In the genomic region with DNA sequence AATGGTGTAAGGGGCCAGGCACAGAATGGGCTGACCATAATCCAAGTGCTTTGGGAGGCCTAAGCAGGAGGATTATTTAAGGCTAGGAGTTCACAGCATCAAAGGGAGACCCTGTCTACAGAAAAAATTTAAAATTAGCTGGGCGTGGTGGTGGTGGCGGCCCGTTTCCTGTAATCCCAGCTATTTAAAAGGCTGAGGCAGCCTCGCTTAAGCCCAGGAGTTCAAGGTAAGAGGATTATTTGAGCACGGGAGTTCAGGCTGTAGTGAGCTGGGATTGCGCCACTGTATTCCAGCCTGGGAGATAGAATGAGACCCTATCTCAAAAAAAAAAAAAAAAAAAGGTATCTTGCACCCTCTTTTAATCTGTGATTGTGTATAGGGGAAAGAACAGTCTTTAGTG, we compare ENCODE assay signal across 12 cellular contexts. TPM values are rescaled to one million over a fixed set of nuclear protein-coding genes. Genes with fewer than 3 reads are reported as not detected.
DNase-seq lines count a peak whose midpoint lies in the region; ATAC-seq, FAIRE-seq and TF ChIP-seq lines count a peak whose summit lies in the region.
"Had no signal": no experiment of that assay in that cellular context is flagged by ENCODE, and none has a peak within 500 bp of the region (broad histone marks: within the 10 kb centered on the region; RNA-seq: fewer than 3 reads in every experiment).

No MANE protein-coding gene starts in this region.

- H3K79me2 ChIP-seq in HepG2 (ENCODE audit: insufficient read depth, low read length): peaks cover 28% of the 10 kb centered on the region

- TF ChIP-seq CTCF in HepG2 (CRISPR knock-in tag; IDR thresholded peaks at IDR 0.05) (no peak), right lobe of liver (IDR thresholded peaks at IDR 0.05) (no peak)

- H3K4me3 ChIP-seq in HepG2 (replicated peaks in 1 of 3; ENCODE audit: insufficient read depth in 1 of 3, low read depth in 2 of 3, low read length in 3 of 3) (peak overlapping the region; percentile 90 to 95 (median 93); a peak in 4 of 6 replicates), right lobe of liver (no peak overlapping the region), iPS-18a (ENCODE audit: low read length) (peak overlapping the region; percentile 98), MG63 (no peak overlapping the region; the same call in 1 of the 2 replicates)

- CTCF ChIA-PET in HepG2 (lab: Yijun Ruan, JAX; ENCODE audit: low intra/inter-chr PET ratio, low total read pairs): no interaction called here
- CTCF ChIA-PET in activated CD4-positive, alpha-beta memory T cell treated with anti-CD3 and anti-CD28 coated beads, Interleukin-2, amount 10 ng/mL, durations not matched to agents 7 days and 5 days (lab: Charles Lee): interaction anchor here (0.6 to 3.3 kb wide), 5 partner anchors 31 to 603 kb away, joined by 3 to 17 read pairs (median 3); no protein-coding TSS in a partner anchor

- peak overlapping the region; percentile 58; the same call in 1 of the 2 replicates for H3K9ac ChIP-seq in HepG2 (ENCODE audit: insufficient read depth, low read depth, low read length)
- no peak overlapping the region for H3K9ac ChIP-seq in iPS-18a (ENCODE audit: low read length)

- POLR2A ChIA-PET in HepG2 (lab: Yijun Ruan, JAX): interaction anchor here (0.7 to 5.8 kb wide), 4 partner anchors 9 to 112 kb away, joined by 3 to 120 read pairs (median 8); a partner anchor contains a TSS
- POLR2A ChIA-PET in activated CD4-positive, alpha-beta memory T cell treated with anti-CD3 and anti-CD28 coated beads, Interleukin-2, amount 10 ng/mL, durations not matched to agents 7 days and 5 days (lab: Charles Lee): interaction anchor here (1.9 to 3.5 kb wide), 2 partner anchors 25 to 30 kb away, joined by 16 to 69 read pairs; a partner anchor contains a TSS

- peaks cover 48% of the 10 kb centered on the region for H3K36me3 Mint-ChIP-seq in activated CD4-positive, alpha-beta memory T cell treated with anti-CD3 and anti-CD28 coated beads, Interleukin-2, amount 10 ng/mL, durations not matched to agents 7 days and 5 days (ENCODE audit: low read depth)

- peaks cover 2 to 9% of the 10 kb centered on the region in 2 experiments; a peak in 2 of 5 replicates for H3K36me3 ChIP-seq in HepG2 (replicated peaks in 1 of 2; ENCODE audit: control insufficient read depth in 1 of 2, insufficient read depth in 2 of 2, low read length in 2 of 2)
- peaks cover 0 to 26% (median under 1%) of the 10 kb centered on the region in 4 donors for H3K36me3 ChIP-seq in right lobe of liver
- H3K36me3 ChIP-seq in iPS-18a (ENCODE audit: control insufficient read depth, low read depth, low read length): peaks cover 27% of the 10 kb centered on the region
- peaks cover 12% of the 10 kb centered on the region for H3K36me3 ChIP-seq in MG63

- intact Hi-C loops in HepG2 (cut with micrococcal nuclease; ENCODE audit: unreplicated experiment) (no loop called here), right lobe of liver (cut with DNase I) (no loop called here)

- TF ChIP-seq EP300 in HepG2 (IDR thresholded peaks at IDR 0.05; ENCODE audit: low read depth in 2 of 2, low read length in 2 of 2): no peak
- TF ChIP-seq EP300 in HepG2 (CRISPR knock-in tag; IDR thresholded peaks at IDR 0.05; ENCODE audit: borderline replicate concordance): no peak

- H3K4me1 Mint-ChIP-seq in activated CD4-positive, alpha-beta memory T cell treated with anti-CD3 and anti-CD28 coated beads, Interleukin-2, amount 10 ng/mL, durations not matched to agents 7 days and 5 days: peaks cover 59% of the 10 kb centered on the region

- in situ Hi-C loops in HepG2 (cut with HindIII; ENCODE audit: extremely low pct_ligation_motif_present, low pct_unique_long_range_greater_than_20kb): no loop called here

- FAIRE-seq in HepG2 (lab: Jason Lieb, UNC): no peak
- FAIRE-seq: D721Med, TTC549 had no signal

- peaks cover 44% of the 10 kb centered on the region for H3K4me1 ChIP-seq in HepG2 (ENCODE audit: insufficient read depth, low read length)
- peaks cover 0 to 25% (median 4%) of the 10 kb centered on the region in 4 donors for H3K4me1 ChIP-seq in right lobe of liver
- peaks cover 5% of the 10 kb centered on the region for H3K4me1 ChIP-seq in iPS-18a (ENCODE audit: control insufficient read depth, low read depth, low read length)

- BruUV-seq in HepG2 (replicated peaks; lab: Mats Ljungman, UMichigan): no TSS peak

- ATAC-seq in HepG2 (no peak), right lobe of liver (no peak), HG03565 (IDR thresholded peaks at IDR 0.05; ENCODE audit: unreplicated experiment) (no peak)
- ATAC-seq: heart left ventricle had no signal

- 22% methylated on average over 6 of the region's 6 CpGs for WGBS in HepG2 (ENCODE audit: low lambda C conversion rate)
- WGBS in right lobe of liver (ENCODE audit: insufficient coverage, low coverage, low lambda C conversion rate, missing lambda C conversion rate): 47% methylated on average over 6 of the region's 6 CpGs

- H3K9me3 Mint-ChIP-seq in activated CD4-positive, alpha-beta memory T cell treated with anti-CD3 and anti-CD28 coated beads, Interleukin-2, amount 10 ng/mL, durations not matched to agents 7 days and 5 days: no peaks in the 10 kb centered on the region

- DNase-seq in HepG2 (ENCODE audit: low spot score): peak; percentile 53
- DNase-seq in right lobe of liver: no peak
- no peak for DNase-seq in activated CD4-positive, alpha-beta memory T cell treated with anti-CD3 and anti-CD28 coated beads, Interleukin-2, amount 10 ng/mL, durations not matched to agents 7 days and 5 days
- no peak for DNase-seq in MG63
- DNase-seq in NCI-H345 (lab: John Stamatoyannopoulos, UW): no peak
- DNase-seq in COLO668 (lab: John Stamatoyannopoulos, UW; ENCODE audit: unreplicated experiment): no peak
- DNase-seq: aorta, heart left ventricle had no signal

- H3K9me3 ChIP-seq in HepG2 (ENCODE audit: low read length) (no peaks in the 10 kb centered on the region), right lobe of liver (no peaks in the 10 kb centered on the region), iPS-18a (ENCODE audit: control insufficient read depth, low read depth, low read length) (no peaks in the 10 kb centered on the region), MG63 (no peaks in the 10 kb centered on the region)
- H3K9me3 ChIP-seq: heart left ventricle had no signal

- TF ChIP-seq POLR2A in HepG2 (IDR thresholded peaks at IDR 0.05; ENCODE audit: insufficient read depth in 1 of 2, low read depth in 2 of 2, low read length in 2 of 2) (no peak), right lobe of liver (IDR thresholded peaks at IDR 0.05) (no peak)

- peak overlapping the region; percentile 93 for H3K27ac Mint-ChIP-seq in activated CD4-positive, alpha-beta memory T cell treated with anti-CD3 and anti-CD28 coated beads, Interleukin-2, amount 10 ng/mL, durations not matched to agents 7 days and 5 days

- peaks cover 7% of the 10 kb centered on the region for H4K20me1 ChIP-seq in HepG2 (ENCODE audit: insufficient read depth, low read length)

- H3K4me3 Mint-ChIP-seq in activated CD4-positive, alpha-beta memory T cell treated with anti-CD3 and anti-CD28 coated beads, Interleukin-2, amount 10 ng/mL, durations not matched to agents 7 days and 5 days: peak overlapping the region; percentile 89

- no peak overlapping the region for H2AFZ ChIP-seq in HepG2 (ENCODE audit: low read length)

- TF ChIP-seq RAD21 in HepG2 (CRISPR knock-in tag; IDR thresholded peaks at IDR 0.05): no peak

- no peaks in the 10 kb centered on the region; a peak in 1 of 5 replicates for H3K27me3 ChIP-seq in HepG2 (ENCODE audit: control insufficient read depth in 1 of 2, insufficient read depth in 2 of 2, low read length in 2 of 2)
- no peaks in the 10 kb centered on the region for H3K27me3 ChIP-seq in right lobe of liver
- H3K27me3 ChIP-seq in iPS-18a (ENCODE audit: control insufficient read depth, insufficient read depth, low read length): no peaks in the 10 kb centered on the region
- no peaks in the 10 kb centered on the region for H3K27me3 ChIP-seq in MG63
- H3K27me3 ChIP-seq: heart left ventricle had no signal

- peak overlapping the region; percentile 73 for H3K27ac ChIP-seq in HepG2 (ENCODE audit: extremely low read length, insufficient read depth, low read length)
- H3K27ac ChIP-seq in right lobe of liver: no peak overlapping the region
- H3K27ac ChIP-seq in iPS-18a (ENCODE audit: low read length): no peak overlapping the region

- no peaks in the 10 kb centered on the region for H3K27me3 Mint-ChIP-seq in activated CD4-positive, alpha-beta memory T cell treated with anti-CD3 and anti-CD28 coated beads, Interleukin-2, amount 10 ng/mL, durations not matched to agents 7 days and 5 days

- H3K4me2 ChIP-seq in HepG2 (ENCODE audit: low read depth, low read length): peak overlapping the region; percentile 79

RNA-seq across cellular contexts. Expression of a gene that starts 1.9 kb away (rescaled TPM):
- total RNA-seq in HepG2 (2016; rRNA removed; fragmentation: Illumina TruSeq; extraction: Trizol) (486 and 510 TPM in 2 replicates), right lobe of liver (100 to 1,000 TPM in 2 of 6 experiments, 10 to 100 TPM in 4; 64.8 to 182 (median 80.1) TPM)
- 913 and 1,296 TPM in 2 replicates for total RNA-seq in HepG2 (2016; cell fraction: cytosol; rRNA removed; fragmentation: Illumina TruSeq; extraction: Trizol; ENCODE audit: low read depth)
- total RNA-seq in HepG2 (2016; cell fraction: insoluble cytoplasmic fraction; rRNA removed; fragmentation: Illumina TruSeq; extraction: Trizol): 511 and 522 TPM in 2 replicates
- 763 and 886 TPM in 2 replicates for total RNA-seq in HepG2 (2016; cell fraction: membrane; rRNA removed; fragmentation: Illumina TruSeq; extraction: Trizol)
- 177 and 187 TPM in 2 replicates for total RNA-seq in HepG2 (2016; cell fraction: nucleus; rRNA removed; fragmentation: Illumina TruSeq; extraction: Trizol)
- 80.9 and 100 TPM in 2 replicates for polyA plus RNA-seq in HepG2 (2011; rRNA removed)
- 69.9 and 96.6 TPM in 2 replicates for polyA plus RNA-seq in HepG2 (2011; cell fraction: cytosol; rRNA removed)
- polyA plus RNA-seq in HepG2 (2011; cell fraction: nucleus; rRNA removed): 23.2 and 42.0 TPM in 2 replicates
- 194 and 244 TPM in 2 replicates for polyA plus RNA-seq in HepG2 (2012)
- polyA plus RNA-seq in HepG2 (2016; cell fraction: cytosol; fragmentation: Illumina TruSeq; extraction: Trizol; ENCODE audit: low read depth): 1,200 and 1,620 TPM in 2 replicates
- 517 and 532 TPM in 2 replicates for polyA plus RNA-seq in HepG2 (2016; cell fraction: insoluble cytoplasmic fraction; fragmentation: Illumina TruSeq; extraction: Trizol; ENCODE audit: low read depth)
- 742 and 956 TPM in 2 replicates for polyA plus RNA-seq in HepG2 (2016; cell fraction: membrane; fragmentation: Illumina TruSeq; extraction: Trizol; ENCODE audit: low read depth)
- 336 and 389 TPM in 2 replicates for polyA plus RNA-seq in HepG2 (2016; cell fraction: nucleus; fragmentation: Illumina TruSeq; extraction: Trizol; ENCODE audit: insufficient read depth, low read depth)
- polyA minus RNA-seq in HepG2 (2011; rRNA and poly(A)+ RNA removed; ENCODE audit: low replicate concordance): 4.4 and 15.7 TPM in 2 replicates
- polyA minus RNA-seq in HepG2 (2011; cell fraction: cytosol; rRNA and poly(A)+ RNA removed): 18.7 and 23.2 TPM in 2 replicates
- polyA minus RNA-seq in HepG2 (2011; cell fraction: nucleus; rRNA and poly(A)+ RNA removed): 18.4 and 25.9 TPM in 2 replicates
- 100 to 1,000 TPM; 240 to 241 TPM for total RNA-seq in activated CD4-positive, alpha-beta memory T cell treated with anti-CD3 and anti-CD28 coated beads, Interleukin-2, amount 10 ng/mL, durations not matched to agents 7 days and 5 days
- 316 and 348 TPM in 2 replicates for total RNA-seq in MG63 (2014; rRNA removed; shearing (Covaris generic); ENCODE audit: low replicate concordance)

RNA-seq across cellular contexts. Expression of a gene that starts 2.0 kb away (rescaled TPM):
- 29.4 and 38.3 TPM in 2 replicates for total RNA-seq in HepG2 (2016; rRNA removed; fragmentation: Illumina TruSeq; extraction: Trizol)
- total RNA-seq in HepG2 (2016; cell fraction: cytosol; rRNA removed; fragmentation: Illumina TruSeq; extraction: Trizol; ENCODE audit: low read depth): 7.6 and 8.2 TPM in 2 replicates
- 33.5 and 38.7 TPM in 2 replicates for total RNA-seq in HepG2 (2016; cell fraction: insoluble cytoplasmic fraction; rRNA removed; fragmentation: Illumina TruSeq; extraction: Trizol)
- 12.2 and 12.5 TPM in 2 replicates for total RNA-seq in HepG2 (2016; cell fraction: membrane; rRNA removed; fragmentation: Illumina TruSeq; extraction: Trizol)
- 12.4 and 13.6 TPM in 2 replicates for total RNA-seq in HepG2 (2016; cell fraction: nucleus; rRNA removed; fragmentation: Illumina TruSeq; extraction: Trizol)
- polyA plus RNA-seq in HepG2 (2011; rRNA removed): 15.5 and 18.1 TPM in 2 replicates
- polyA plus RNA-seq in HepG2 (2011; cell fraction: cytosol; rRNA removed): 16.8 and 19.2 TPM in 2 replicates
- polyA plus RNA-seq in HepG2 (2011; cell fraction: nucleus; rRNA removed): 6.5 and 8.5 TPM in 2 replicates
- polyA plus RNA-seq in HepG2 (2012): 8.4 and 9.8 TPM in 2 replicates
- 3.9 and 4.9 TPM in 2 replicates for polyA plus RNA-seq in HepG2 (2016; cell fraction: cytosol; fragmentation: Illumina TruSeq; extraction: Trizol; ENCODE audit: low read depth)
- polyA plus RNA-seq in HepG2 (2016; cell fraction: insoluble cytoplasmic fraction; fragmentation: Illumina TruSeq; extraction: Trizol; ENCODE audit: low read depth): 29.3 and 29.9 TPM in 2 replicates
- 8.0 TPM in 2 replicates for polyA plus RNA-seq in HepG2 (2016; cell fraction: membrane; fragmentation: Illumina TruSeq; extraction: Trizol; ENCODE audit: low read depth)
- 16.3 and 19.0 TPM in 2 replicates for polyA plus RNA-seq in HepG2 (2016; cell fraction: nucleus; fragmentation: Illumina TruSeq; extraction: Trizol; ENCODE audit: insufficient read depth, low read depth)
- 11.3 and 25.4 TPM in 2 replicates for polyA minus RNA-seq in HepG2 (2011; rRNA and poly(A)+ RNA removed; ENCODE audit: low replicate concordance)
- polyA minus RNA-seq in HepG2 (2011; cell fraction: cytosol; rRNA and poly(A)+ RNA removed): 4.5 and 4.7 TPM in 2 replicates
- 3.0 and 3.3 TPM in 2 replicates for polyA minus RNA-seq in HepG2 (2011; cell fraction: nucleus; rRNA and poly(A)+ RNA removed)
- 10 to 100 TPM in 2 of 6 experiments, 1 to 10 TPM in 4; 5.9 to 16.0 (median 8.1) TPM for total RNA-seq in right lobe of liver
- total RNA-seq in activated CD4-positive, alpha-beta memory T cell treated with anti-CD3 and anti-CD28 coated beads, Interleukin-2, amount 10 ng/mL, durations not matched to agents 7 days and 5 days: 10 to 100 TPM; 14.9 to 17.5 TPM
- 26.9 and 28.6 TPM in 2 replicates for total RNA-seq in MG63 (2014; rRNA removed; shearing (Covaris generic); ENCODE audit: low replicate concordance)

RNA-seq across cellular contexts. Expression of a gene that starts 4.6 kb away (rescaled TPM):
- total RNA-seq in HepG2 (2016; rRNA removed; fragmentation: Illumina TruSeq; extraction: Trizol) (11.4 and 12.5 TPM in 2 replicates), right lobe of liver (1 to 10 TPM; 2.4 to 4.5 (median 3.2) TPM)
- total RNA-seq in HepG2 (2016; cell fraction: cytosol; rRNA removed; fragmentation: Illumina TruSeq; extraction: Trizol; ENCODE audit: low read depth): 2.6 and 2.7 TPM in 2 replicates
- 9.5 and 10.4 TPM in 2 replicates for total RNA-seq in HepG2 (2016; cell fraction: insoluble cytoplasmic fraction; rRNA removed; fragmentation: Illumina TruSeq; extraction: Trizol)
- 2.4 and 3.4 TPM in 2 replicates for total RNA-seq in HepG2 (2016; cell fraction: membrane; rRNA removed; fragmentation: Illumina TruSeq; extraction: Trizol)
- total RNA-seq in HepG2 (2016; cell fraction: nucleus; rRNA removed; fragmentation: Illumina TruSeq; extraction: Trizol): 7.4 and 11.0 TPM in 2 replicates
- 5.1 and 5.3 TPM in 2 replicates for polyA plus RNA-seq in HepG2 (2011; rRNA removed)
- 3.7 and 4.7 TPM in 2 replicates for polyA plus RNA-seq in HepG2 (2011; cell fraction: cytosol; rRNA removed)
- 12.6 and 13.3 TPM in 2 replicates for polyA plus RNA-seq in HepG2 (2011; cell fraction: nucleus; rRNA removed)
- polyA plus RNA-seq in HepG2 (2012): 3.2 and 4.1 TPM in 2 replicates
- 0.97 and 1.0 TPM in 2 replicates for polyA plus RNA-seq in HepG2 (2016; cell fraction: cytosol; fragmentation: Illumina TruSeq; extraction: Trizol; ENCODE audit: low read depth)
- polyA plus RNA-seq in HepG2 (2016; cell fraction: insoluble cytoplasmic fraction; fragmentation: Illumina TruSeq; extraction: Trizol; ENCODE audit: low read depth): 7.8 and 11.5 TPM in 2 replicates
- polyA plus RNA-seq in HepG2 (2016; cell fraction: membrane; fragmentation: Illumina TruSeq; extraction: Trizol; ENCODE audit: low read depth): 1.2 and 1.5 TPM in 2 replicates
- polyA plus RNA-seq in HepG2 (2016; cell fraction: nucleus; fragmentation: Illumina TruSeq; extraction: Trizol; ENCODE audit: insufficient read depth, low read depth): 14.7 and 21.6 TPM in 2 replicates
- 11.5 and 35.8 TPM in 2 replicates for polyA minus RNA-seq in HepG2 (2011; rRNA and poly(A)+ RNA removed; ENCODE audit: low replicate concordance)
- 2.1 and 3.8 TPM in 2 replicates for polyA minus RNA-seq in HepG2 (2011; cell fraction: cytosol; rRNA and poly(A)+ RNA removed)
- polyA minus RNA-seq in HepG2 (2011; cell fraction: nucleus; rRNA and poly(A)+ RNA removed): 5.2 and 9.8 TPM in 2 replicates
- 10 to 100 TPM; 13.4 to 15.2 TPM for total RNA-seq in activated CD4-positive, alpha-beta memory T cell treated with anti-CD3 and anti-CD28 coated beads, Interleukin-2, amount 10 ng/mL, durations not matched to agents 7 days and 5 days
- 6.8 and 25.3 TPM in 2 replicates for total RNA-seq in MG63 (2014; rRNA removed; shearing (Covaris generic); ENCODE audit: low replicate concordance)

RNA-seq across cellular contexts. Expression of a gene that starts 12.1 kb away (rescaled TPM):
- total RNA-seq in HepG2 (2016; rRNA removed; fragmentation: Illumina TruSeq; extraction: Trizol) (25.4 and 86.0 TPM in 2 replicates), right lobe of liver (100 to 1,000 TPM in 2 of 6 experiments, 10 to 100 TPM in 4; 65.9 to 132 (median 86.5) TPM)
- total RNA-seq in HepG2 (2016; cell fraction: cytosol; rRNA removed; fragmentation: Illumina TruSeq; extraction: Trizol; ENCODE audit: low read depth): 33.1 and 33.9 TPM in 2 replicates
- 23.9 and 92.3 TPM in 2 replicates for total RNA-seq in HepG2 (2016; cell fraction: insoluble cytoplasmic fraction; rRNA removed; fragmentation: Illumina TruSeq; extraction: Trizol)
- total RNA-seq in HepG2 (2016; cell fraction: membrane; rRNA removed; fragmentation: Illumina TruSeq; extraction: Trizol): 30.7 and 31.8 TPM in 2 replicates
- total RNA-seq in HepG2 (2016; cell fraction: nucleus; rRNA removed; fragmentation: Illumina TruSeq; extraction: Trizol): 140 and 158 TPM in 2 replicates
- 143 and 179 TPM in 2 replicates for polyA plus RNA-seq in HepG2 (2011; rRNA removed)
- 71.5 and 83.2 TPM in 2 replicates for polyA plus RNA-seq in HepG2 (2011; cell fraction: cytosol; rRNA removed)
- 1,144 and 1,345 TPM in 2 replicates for polyA plus RNA-seq in HepG2 (2011; cell fraction: nucleus; rRNA removed)
- polyA plus RNA-seq in HepG2 (2012): 140 and 149 TPM in 2 replicates
- polyA plus RNA-seq in HepG2 (2016; cell fraction: cytosol; fragmentation: Illumina TruSeq; extraction: Trizol; ENCODE audit: low read depth): 5.5 and 6.7 TPM in 2 replicates
- 23.3 and 26.9 TPM in 2 replicates for polyA plus RNA-seq in HepG2 (2016; cell fraction: insoluble cytoplasmic fraction; fragmentation: Illumina TruSeq; extraction: Trizol; ENCODE audit: low read depth)
- polyA plus RNA-seq in HepG2 (2016; cell fraction: membrane; fragmentation: Illumina TruSeq; extraction: Trizol; ENCODE audit: low read depth): 12.8 and 12.9 TPM in 2 replicates
- 420 and 470 TPM in 2 replicates for polyA plus RNA-seq in HepG2 (2016; cell fraction: nucleus; fragmentation: Illumina TruSeq; extraction: Trizol; ENCODE audit: insufficient read depth, low read depth)
- 83.4 and 325 TPM in 2 replicates for polyA minus RNA-seq in HepG2 (2011; rRNA and poly(A)+ RNA removed; ENCODE audit: low replicate concordance)
- polyA minus RNA-seq in HepG2 (2011; cell fraction: cytosol; rRNA and poly(A)+ RNA removed): 54.4 and 79.5 TPM in 2 replicates
- polyA minus RNA-seq in HepG2 (2011; cell fraction: nucleus; rRNA and poly(A)+ RNA removed): 295 and 329 TPM in 2 replicates
- 1 to 10 TPM; 1.7 to 1.9 TPM for total RNA-seq in activated CD4-positive, alpha-beta memory T cell treated with anti-CD3 and anti-CD28 coated beads, Interleukin-2, amount 10 ng/mL, durations not matched to agents 7 days and 5 days
- total RNA-seq in MG63 (2014; rRNA removed; shearing (Covaris generic); ENCODE audit: low replicate concordance): 1.6 and 7.0 TPM in 2 replicates

Comparison
In these comparisons a context has a peak if more than half of its experiments do, and no peak if none do; other contexts are left out.
1. H3K4me3 ChIP-seq: peak in HepG2 (3 of 3) and iPS-18a (single experiment); none in right lobe of liver (0 of 3) and MG63 (single experiment).